9 cellular contexts compared by ENCODE assay signal in genomic region chr9:4665357-4665756, GRCh38. TPM values are rescaled to one million over a fixed set of nuclear protein-coding genes. Genes with fewer than 3 reads are reported as not detected.
DNase-seq lines count a peak whose midpoint lies in the region; ATAC-seq, FAIRE-seq and TF ChIP-seq lines count a peak whose summit lies in the region.
"Had no signal": no experiment of that assay in that cellular context is flagged by ENCODE, and none has a peak within 500 bp of the region (broad histone marks: within the 10 kb centered on the region; RNA-seq: fewer than 3 reads in every experiment).

No MANE protein-coding gene starts in this region.

- peaks cover 9% of the 10 kb centered on the region for H3K27me3 Mint-ChIP-seq in osteocyte (ENCODE audit: unreplicated experiment)

- H3K27ac ChIP-seq in endothelial cell of umbilical vein (ENCODE audit: insufficient read depth, low read depth, low read length) (no peak overlapping the region), tibial nerve (peak overlapping the region in 2 of 4 donors; percentile 47 to 72)

- H3K4me3 ChIP-seq in endothelial cell of umbilical vein (replicated peaks in 1 of 3; ENCODE audit: insufficient read depth in 1 of 3, low read depth in 1 of 3, low read length in 3 of 3) (no peak overlapping the region), tibial nerve (no peak overlapping the region)

- H3K36me3 Mint-ChIP-seq in osteocyte (ENCODE audit: unreplicated experiment), result no peaks in the 10 kb centered on the region

- POLR2A ChIA-PET in endothelial cell of umbilical vein (lab: Charles Lee), result interaction anchor here (1.7 kb wide), 1 partner anchor 14 kb away, joined by 5 read pairs; the partner anchor contains the start of gene CDC37L1

- TF ChIP-seq POLR2A in endothelial cell of umbilical vein (IDR thresholded peaks at IDR 0.05; ENCODE audit: low read depth, low read length) (no peak), tibial nerve (IDR thresholded peaks at IDR 0.05) (no peak)

- TF ChIP-seq EP300 in tibial nerve (IDR thresholded peaks at IDR 0.05), result peak in 1 of 2 donors; percentile 42

- H3K4me1 Mint-ChIP-seq in osteocyte (ENCODE audit: unreplicated experiment), result peaks cover 49% of the 10 kb centered on the region

- CTCF ChIA-PET in endothelial cell of umbilical vein (lab: Charles Lee), result interaction anchor here (0.7 to 2.5 kb wide), 8 partner anchors 10 to 935 kb away, joined by 3 to 14 read pairs (median 4); partner anchors contain the start of gene CDC37L1

- peaks cover 32% of the 10 kb centered on the region for H3K4me1 ChIP-seq in endothelial cell of umbilical vein (ENCODE audit: control insufficient read depth, extremely low read depth, insufficient read depth, low read length)
- peaks cover 0 to 48% (median 32%) of the 10 kb centered on the region in 4 donors for H3K4me1 ChIP-seq in tibial nerve

- no peaks in the 10 kb centered on the region for H4K20me1 ChIP-seq in endothelial cell of umbilical vein (replicated peaks; ENCODE audit: control insufficient read depth, extremely low read depth, insufficient read depth, low read length)

- H3K79me2 ChIP-seq in endothelial cell of umbilical vein (ENCODE audit: control insufficient read depth, insufficient read depth, low read length), result no peaks in the 10 kb centered on the region

- ATAC-seq in GM21528 (IDR thresholded peaks at IDR 0.05; ENCODE audit: low FRiP score, unreplicated experiment), result no peak

- H3K9me3 Mint-ChIP-seq in osteocyte (ENCODE audit: unreplicated experiment), result no peaks in the 10 kb centered on the region

- no peaks in the 10 kb centered on the region for H3K36me3 ChIP-seq in endothelial cell of umbilical vein (ENCODE audit: control insufficient read depth in 2 of 2, extremely low read depth in 1 of 2, insufficient read depth in 2 of 2, low read length in 2 of 2)
- no peaks in the 10 kb centered on the region for H3K36me3 ChIP-seq in tibial nerve

- 77 to 81% methylated on average over 2 of the region's 2 CpGs for WGBS in tibial nerve, 2 donors

- dilution Hi-C loops in endothelial cell of umbilical vein (cut with MboI; ENCODE audit: extremely low pct_ligation_motif_present, low sequenced_read_pairs), result no loop called here

- no peak overlapping the region for H3K9ac ChIP-seq in endothelial cell of umbilical vein (replicated peaks; ENCODE audit: extremely low read depth, insufficient read depth, low read length)

- no peak overlapping the region for H3K27ac Mint-ChIP-seq in osteocyte (ENCODE audit: unreplicated experiment)

- H3K27me3 ChIP-seq in endothelial cell of umbilical vein (ENCODE audit: control insufficient read depth in 2 of 2, insufficient read depth in 2 of 2, low read length in 2 of 2) (peaks cover 0 to 4% of the 10 kb centered on the region in 2 experiments), tibial nerve (no peaks in the 10 kb centered on the region)

- FAIRE-seq in endothelial cell of umbilical vein (lab: Jason Lieb, UNC), result peak; percentile 64
- FAIRE-seq: GM19239 had no signal

- H3K4me3 Mint-ChIP-seq in osteocyte (ENCODE audit: unreplicated experiment), result peak overlapping the region; percentile 76

- no peaks in the 10 kb centered on the region for H3K9me1 ChIP-seq in endothelial cell of umbilical vein (replicated peaks; ENCODE audit: control insufficient read depth, extremely low read depth, insufficient read depth, low read length)

- H3K4me2 ChIP-seq in endothelial cell of umbilical vein (ENCODE audit: insufficient read depth, low read length), result peak overlapping the region; percentile 93

- H2AFZ ChIP-seq in endothelial cell of umbilical vein (ENCODE audit: low read depth, low read length), result no peak overlapping the region

- no TSS peak for BruUV-seq in endothelial cell of umbilical vein (replicated peaks; lab: Mats Ljungman, UMichigan)

- H3K9me3 ChIP-seq in endothelial cell of umbilical vein (replicated peaks; ENCODE audit: control insufficient read depth, insufficient read depth, low read length) (no peaks in the 10 kb centered on the region), tibial nerve (no peaks in the 10 kb centered on the region)

- DNase-seq in GM03348 (ENCODE audit: low spot score) (peak; percentile 36), NCI-H748 treated with DMSO at 0.1 percent for 48 hours (lab: John Stamatoyannopoulos, UW) (peak; percentile 24), endothelial cell of umbilical vein (ENCODE audit: low read depth, low spot score) (peak; percentile 72), osteocyte (ENCODE audit: extremely low spot score, unreplicated experiment) (no peak), cerebellar nuclear complex (lab: John Stamatoyannopoulos, UW) (no peak), islet precursor cell (no peak), tibial nerve (ENCODE audit: low spot score in 2 of 2) (no peak)

- TF ChIP-seq CTCF in endothelial cell of umbilical vein (IDR thresholded peaks at IDR 0.05; ENCODE audit: extremely low read depth in 1 of 2, insufficient read depth in 1 of 2, low read depth in 1 of 2, low read length in 2 of 2), result no peak
- no peak for TF ChIP-seq CTCF in osteocyte (IDR thresholded peaks at IDR 0.05)
- TF ChIP-seq CTCF in tibial nerve (IDR thresholded peaks at IDR 0.05), result no peak

- intact Hi-C loops in endothelial cell of umbilical vein (cut with micrococcal nuclease), result loop anchor here (1.0 kb wide), 1 partner anchor 283 kb away; no protein-coding TSS in a partner anchor

TF ChIP-seq in endothelial cell of umbilical vein, 7 proteins besides CTCF, POLR2A, EP300 and RAD21:
- TF ChIP-seq POLR2AphosphoS5 (IDR thresholded peaks at IDR 0.05; ENCODE audit: insufficient read depth, low read depth, low read length) (no peak), MAX (IDR thresholded peaks at IDR 0.05; ENCODE audit: insufficient read depth, insufficient read length) (no peak), JUN (IDR thresholded peaks at IDR 0.05; ENCODE audit: borderline replicate concordance, insufficient read depth, insufficient read length, low read depth) (no peak), GATA2 (IDR thresholded peaks at IDR 0.05; ENCODE audit: insufficient read depth, insufficient read length, low read depth, low read length) (no peak), EZH2 (IDR thresholded peaks at IDR 0.05; ENCODE audit: borderline replicate concordance, low read depth, low read length, severe bottlenecking) (no peak)

RNA-seq across cellular contexts. Expression of gene SPATA6L, which starts 0.9 kb away (rescaled TPM):
- total RNA-seq in endothelial cell of umbilical vein (1.5 and 1.6 TPM in 2 replicates), osteocyte (1.2 and 1.9 TPM in 2 replicates), tibial nerve (1 to 10 TPM; 1.3 to 5.4 (median 3.8) TPM)
- polyA plus RNA-seq in endothelial cell of umbilical vein, result 0.40 and 0.46 TPM in 2 replicates
- 0.57 and 0.63 TPM in 2 replicates for polyA plus RNA-seq in endothelial cell of umbilical vein (2011; cell fraction: cytosol; rRNA removed)
- polyA plus RNA-seq in endothelial cell of umbilical vein (2011; cell fraction: nucleus; rRNA removed), result 2.6 and 2.8 TPM in 2 replicates
- 1.3 and 1.4 TPM in 2 replicates for polyA plus RNA-seq in endothelial cell of umbilical vein (2012)
- polyA minus RNA-seq in endothelial cell of umbilical vein, result 1.4 and 3.7 TPM in 2 replicates
- not detected for polyA minus RNA-seq in endothelial cell of umbilical vein (2011; cell fraction: cytosol; rRNA and poly(A)+ RNA removed)
- 3.1 and 4.2 TPM in 2 replicates for polyA minus RNA-seq in endothelial cell of umbilical vein (2011; cell fraction: nucleus; rRNA and poly(A)+ RNA removed)

RNA-seq across cellular contexts. Expression of gene PLPP6, which starts 3.3 kb away (rescaled TPM):
- total RNA-seq in endothelial cell of umbilical vein, result 5.4 and 6.4 TPM in 2 replicates
- polyA plus RNA-seq in endothelial cell of umbilical vein, result 6.3 and 7.0 TPM in 2 replicates
- 4.3 and 4.8 TPM in 2 replicates for polyA plus RNA-seq in endothelial cell of umbilical vein (2011; cell fraction: cytosol; rRNA removed)
- 3.3 and 3.8 TPM in 2 replicates for polyA plus RNA-seq in endothelial cell of umbilical vein (2011; cell fraction: nucleus; rRNA removed)
- 4.7 and 7.5 TPM in 2 replicates for polyA plus RNA-seq in endothelial cell of umbilical vein (2012)
- 11.6 and 14.5 TPM in 2 replicates for polyA minus RNA-seq in endothelial cell of umbilical vein
- polyA minus RNA-seq in endothelial cell of umbilical vein (2011; cell fraction: cytosol; rRNA and poly(A)+ RNA removed), result 4.6 TPM
- polyA minus RNA-seq in endothelial cell of umbilical vein (2011; cell fraction: nucleus; rRNA and poly(A)+ RNA removed), result 6.1 and 7.4 TPM in 2 replicates
- 8.1 and 9.0 TPM in 2 replicates for total RNA-seq in osteocyte
- 1 to 10 TPM; 4.2 to 8.0 (median 5.6) TPM for total RNA-seq in tibial nerve

RNA-seq across cellular contexts. Expression of gene CDC37L1, which starts 14.0 kb away (rescaled TPM):
- total RNA-seq in endothelial cell of umbilical vein (6.8 and 8.9 TPM in 2 replicates), osteocyte (14.9 and 19.9 TPM in 2 replicates), tibial nerve (10 to 100 TPM; 28.5 to 48.9 (median 38.0) TPM)
- polyA plus RNA-seq in endothelial cell of umbilical vein, result 1.8 and 2.6 TPM in 2 replicates
- 3.2 and 3.7 TPM in 2 replicates for polyA plus RNA-seq in endothelial cell of umbilical vein (2011; cell fraction: cytosol; rRNA removed)
- polyA plus RNA-seq in endothelial cell of umbilical vein (2011; cell fraction: nucleus; rRNA removed), result 3.7 and 4.4 TPM in 2 replicates
- polyA plus RNA-seq in endothelial cell of umbilical vein (2012), result 7.4 and 7.8 TPM in 2 replicates
- 4.3 and 4.6 TPM in 2 replicates for polyA minus RNA-seq in endothelial cell of umbilical vein
- polyA minus RNA-seq in endothelial cell of umbilical vein (2011; cell fraction: cytosol; rRNA and poly(A)+ RNA removed), result 3.7 TPM
- polyA minus RNA-seq in endothelial cell of umbilical vein (2011; cell fraction: nucleus; rRNA and poly(A)+ RNA removed), result 5.9 and 6.1 TPM in 2 replicates

Comparison
In these comparisons a context has a peak if more than half of its experiments do, and no peak if none do; other contexts are left out.
1. DNase-seq: peak in GM03348 (single experiment), NCI-H748 treated with DMSO at 0.1 percent for 48 hours (single experiment) and endothelial cell of umbilical vein (single experiment); none in osteocyte (single experiment), cerebellar nuclear complex (0 of 2), islet precursor cell (single experiment) and tibial nerve (0 of 2).